Comparison of ENCODE assay signal across 13 cellular contexts in genomic region chr19:39998511-39998910, GRCh38. TPM values are rescaled to one million over a fixed set of nuclear protein-coding genes. Genes with fewer than 3 reads are reported as not detected.
DNase-seq lines count a peak whose midpoint lies in the region; ATAC-seq, FAIRE-seq and TF ChIP-seq lines count a peak whose summit lies in the region.
"Had no signal": no experiment of that assay in that cellular context is flagged by ENCODE, and none has a peak within 500 bp of the region (broad histone marks: within the 10 kb centered on the region; RNA-seq: fewer than 3 reads in every experiment).

No MANE protein-coding gene starts in this region.

- H3K79me2 ChIP-seq in KMS-11 (ENCODE audit: insufficient read depth, low read depth) = peaks cover 15% of the 10 kb centered on the region; the same call in 1 of the 2 replicates
- peaks cover 20% of the 10 kb centered on the region for H3K79me2 ChIP-seq in astrocyte (ENCODE audit: insufficient read depth, low read length)

- no peak for TF ChIP-seq CTCF in KMS-11 (conservative IDR thresholded peaks at IDR 0.05; ENCODE audit: low read depth, low read length)
- no peak for TF ChIP-seq CTCF in astrocyte (IDR thresholded peaks at IDR 0.05; ENCODE audit: insufficient read depth, low read depth, low read length)
- no peak for TF ChIP-seq CTCF in dorsolateral prefrontal cortex (IDR thresholded peaks at IDR 0.05 in 54 of 56, conservative IDR thresholded peaks at IDR 0.05 in 2 of 56; ENCODE audit: low read depth in 1 of 56, partially characterized antibody in 56 of 56)

- no peak overlapping the region for H3K4me3 ChIP-seq in CD4-positive, alpha-beta memory T cell (ENCODE audit: low read length in 2 of 2)
- H3K4me3 ChIP-seq in KMS-11 (IDR thresholded peaks at IDR 0.05; ENCODE audit: insufficient read depth, low read depth, low read length) (no peak overlapping the region), astrocyte (ENCODE audit: insufficient read depth, low read depth, low read length) (no peak overlapping the region), dorsolateral prefrontal cortex (peak overlapping the region in 1 of 59 donors; percentile 82)
- H3K4me3 ChIP-seq: ascending aorta, lower lobe of right lung had no signal

- no peak for DNase-seq in CD4-positive, alpha-beta memory T cell
- no peak for DNase-seq in astrocyte (ENCODE audit: low read depth)
- DNase-seq in naive B cell = no peak
- no peak for DNase-seq in GOT3 (lab: John Stamatoyannopoulos, UW)
- no peak for DNase-seq in COLO829 (ENCODE audit: low spot score)
- DNase-seq in dorsolateral prefrontal cortex = no peak
- DNase-seq: hypothalamus, lower lobe of right lung, NCI-H187, psoas muscle, SW 1271 had no signal

- H3K9me3 ChIP-seq in CD4-positive, alpha-beta memory T cell (ENCODE audit: control insufficient read depth in 1 of 2, low read length in 2 of 2) = peaks cover 0 to 3% of the 10 kb centered on the region in 2 donors
- H3K9me3 ChIP-seq in astrocyte (ENCODE audit: insufficient read depth, low read depth, low read length) = no peaks in the 10 kb centered on the region
- H3K9me3 ChIP-seq: psoas muscle had no signal

- CTCF ChIA-PET in CD4-positive, alpha-beta memory T cell (lab: Charles Lee; ENCODE audit: partially characterized antibody) = no interaction called here

- H3K27ac Mint-ChIP-seq in CD4-positive, alpha-beta memory T cell = peak overlapping the region in 2 of 7 donors; percentile 79 to 97
- no peak overlapping the region for H3K27ac Mint-ChIP-seq in astrocyte (ENCODE audit: unreplicated experiment)
- H3K27ac Mint-ChIP-seq in naive B cell = peak overlapping the region in 3 of 6 donors; percentile 30 to 96 (median 53)

- no peaks in the 10 kb centered on the region for H3K27me3 ChIP-seq in CD4-positive, alpha-beta memory T cell (ENCODE audit: insufficient read depth, low read length)
- H3K27me3 ChIP-seq in KMS-11 (ENCODE audit: insufficient read depth, low read depth) (no peaks in the 10 kb centered on the region), astrocyte (ENCODE audit: insufficient read depth, low read length) (no peaks in the 10 kb centered on the region), dorsolateral prefrontal cortex (no peaks in the 10 kb centered on the region)
- H3K27me3 ChIP-seq: ascending aorta had no signal

- H3K9ac ChIP-seq in KMS-11 = no peak overlapping the region
- peak overlapping the region; percentile 40 for H3K9ac ChIP-seq in astrocyte (ENCODE audit: low read length)

- ATAC-seq in naive B cell (ENCODE audit: low read depth in 2 of 2) = no peak
- ATAC-seq: lower lobe of right lung, psoas muscle had no signal

- H3K4me2 ChIP-seq in KMS-11 (no peak overlapping the region), astrocyte (ENCODE audit: low read length) (peak overlapping the region; percentile 35)

- no peak for FAIRE-seq in astrocyte (lab: Jason Lieb, UNC)

- intact Hi-C loops in CD4-positive, alpha-beta memory T cell (cut with micrococcal nuclease) = no loop called here
- intact Hi-C loops in dorsolateral prefrontal cortex (cut with DNase I) = no loop called here

- H4K20me1 ChIP-seq in KMS-11 (ENCODE audit: insufficient read depth) (no peaks in the 10 kb centered on the region), astrocyte (ENCODE audit: insufficient read depth, low read length) (peaks cover 3% of the 10 kb centered on the region)

- H3K4me3 Mint-ChIP-seq in CD4-positive, alpha-beta memory T cell = peak overlapping the region in 7 of 8 donors; percentile 13 to 100 (median 96)
- H3K4me3 Mint-ChIP-seq in astrocyte (ENCODE audit: unreplicated experiment) (peak overlapping the region; percentile 94), naive B cell (peak overlapping the region; percentile 87 to 100 (median 94))

- H3K4me1 ChIP-seq in CD4-positive, alpha-beta memory T cell (ENCODE audit: insufficient read depth, low read length) = peaks cover 19% of the 10 kb centered on the region
- H3K4me1 ChIP-seq in KMS-11 (ENCODE audit: low read depth, poor library complexity, severe bottlenecking) = peaks cover 15% of the 10 kb centered on the region
- H3K4me1 ChIP-seq in astrocyte (ENCODE audit: insufficient read depth, low read length) = peaks cover 14% of the 10 kb centered on the region

- H3K4me1 Mint-ChIP-seq in CD4-positive, alpha-beta memory T cell = peaks cover 24 to 42% (median 29%) of the 10 kb centered on the region in 4 donors
- H3K4me1 Mint-ChIP-seq in astrocyte (ENCODE audit: low read depth, unreplicated experiment) (peaks cover 8% of the 10 kb centered on the region), naive B cell (peaks cover 19 to 46% (median 25%) of the 10 kb centered on the region in 3 donors)

- POLR2A ChIA-PET in CD4-positive, alpha-beta memory T cell (lab: Charles Lee; ENCODE audit: partially characterized antibody) = no interaction called here

- H3K9me3 Mint-ChIP-seq in CD4-positive, alpha-beta memory T cell = peaks cover 0 to 3% (median 0%) of the 10 kb centered on the region in 8 donors
- no peaks in the 10 kb centered on the region for H3K9me3 Mint-ChIP-seq in astrocyte (ENCODE audit: unreplicated experiment)
- peaks cover 0 to 5% (median 0%) of the 10 kb centered on the region in 7 donors for H3K9me3 Mint-ChIP-seq in naive B cell

- no peaks in the 10 kb centered on the region for H3K27me3 Mint-ChIP-seq in CD4-positive, alpha-beta memory T cell
- H3K27me3 Mint-ChIP-seq in astrocyte (ENCODE audit: low read depth, unreplicated experiment) (no peaks in the 10 kb centered on the region), naive B cell (no peaks in the 10 kb centered on the region)

- no peak overlapping the region for H3K27ac ChIP-seq in CD4-positive, alpha-beta memory T cell (ENCODE audit: low read depth, low read length)
- H3K27ac ChIP-seq in KMS-11 (peak overlapping the region; percentile 65; the same call in 1 of the 2 replicates), astrocyte (ENCODE audit: low read depth, low read length) (peak overlapping the region; percentile 89), dorsolateral prefrontal cortex (peak overlapping the region in 3 of 59 donors; percentile 23 to 93 (median 88))

- H2AFZ ChIP-seq in KMS-11 (ENCODE audit: low read depth) (no peak overlapping the region), astrocyte (ENCODE audit: low read depth, low read length) (no peak overlapping the region)

- peaks cover 8 to 16% of the 10 kb centered on the region in 2 donors for H3K36me3 Mint-ChIP-seq in CD4-positive, alpha-beta memory T cell
- H3K36me3 Mint-ChIP-seq in astrocyte (ENCODE audit: low read depth, unreplicated experiment) = peaks cover 3% of the 10 kb centered on the region
- no peaks in the 10 kb centered on the region for H3K36me3 Mint-ChIP-seq in naive B cell

- H3K36me3 ChIP-seq in CD4-positive, alpha-beta memory T cell (ENCODE audit: insufficient read depth, low read length) = no peaks in the 10 kb centered on the region
- H3K36me3 ChIP-seq in KMS-11 (ENCODE audit: insufficient read depth) = no peaks in the 10 kb centered on the region; the same call in 1 of the 2 replicates
- no peaks in the 10 kb centered on the region for H3K36me3 ChIP-seq in astrocyte (ENCODE audit: insufficient read depth, low read length)
- H3K36me3 ChIP-seq: ascending aorta, lower lobe of right lung had no signal

RNA-seq across cellular contexts. Expression of gene ZNF546, which starts 1.7 kb away (rescaled TPM):
- total RNA-seq in CD4-positive, alpha-beta memory T cell = 10 to 100 TPM; 17.5 to 18.4 TPM
- 1 to 10 TPM; 2.9 TPM for polyA plus RNA-seq in CD4-positive, alpha-beta memory T cell
- total RNA-seq in astrocyte (2.0 and 3.0 TPM in 2 replicates), dorsolateral prefrontal cortex (10 to 100 TPM in 103 of 120 experiments, 1 to 10 TPM in 17; 5.7 to 28.7 (median 12.8) TPM)
- polyA plus RNA-seq in naive B cell (ENCODE audit: low read depth in 6 of 6) = 1 to 10 TPM in 5 of 6 donors, not detected in 1; 4.1 to 8.5 (median 7.3) TPM

RNA-seq across cellular contexts. Expression of gene PSMC4, which starts 27.5 kb away (rescaled TPM):
- 10 to 100 TPM; 53.1 to 56.3 TPM for total RNA-seq in CD4-positive, alpha-beta memory T cell
- polyA plus RNA-seq in CD4-positive, alpha-beta memory T cell = 100 to 1,000 TPM in 1 of 2 donors, 10 to 100 TPM in 1; 96.4 to 135 TPM
- total RNA-seq in astrocyte = 121 and 127 TPM in 2 replicates
- polyA plus RNA-seq in naive B cell (ENCODE audit: low read depth in 6 of 6) = 10 to 100 TPM; 78.2 to 94.5 (median 89.9) TPM
- 100 to 1,000 TPM in 12 of 120 experiments, 10 to 100 TPM in 108; 48.2 to 109 (median 89.0) TPM for total RNA-seq in dorsolateral prefrontal cortex

RNA-seq across cellular contexts. Expression of gene ZNF780B, which starts 57.5 kb away (rescaled TPM):
- total RNA-seq in CD4-positive, alpha-beta memory T cell = 10 to 100 TPM; 63.3 to 66.2 TPM
- polyA plus RNA-seq in CD4-positive, alpha-beta memory T cell = 1 to 10 TPM; 4.6 to 9.3 TPM
- total RNA-seq in astrocyte = 12.0 and 13.2 TPM in 2 replicates
- 10 to 100 TPM in 4 of 6 donors, 1 to 10 TPM in 2; 2.5 to 18.4 (median 13.8) TPM for polyA plus RNA-seq in naive B cell (ENCODE audit: low read depth in 6 of 6)
- 10 to 100 TPM; 35.3 to 86.8 (median 54.0) TPM for total RNA-seq in dorsolateral prefrontal cortex
